Comparison of ENCODE assay signal across 8 cellular contexts in genomic region chr16:4936181-4936990, GRCh38. TPM values are rescaled to one million over a fixed set of nuclear protein-coding genes. Genes with fewer than 3 reads are reported as not detected.
DNase-seq lines count a peak whose midpoint lies in the region; ATAC-seq and TF ChIP-seq lines count a peak whose summit lies in the region.

No MANE protein-coding gene starts in this region.

- DNase-seq in GM10248 (ENCODE audit: extremely low spot score) (no peak), NCI-H2171 (lab: John Stamatoyannopoulos, UW) (peak; percentile 38), dorsolateral prefrontal cortex (no peak), mesothelial cell of epicardium (ENCODE audit: low spot score in 2 of 2, unreplicated experiment in 2 of 2) (peak in 1 of 2 experiments; percentile 46), Karpas-422 (no peak), NCI-H187 treated with DMSO at 0.1 percent for 48 hours (lab: John Stamatoyannopoulos, UW) (no peak)
- no peak for DNase-seq in stimulated activated naive CD4-positive, alpha-beta T cell (lab: John Stamatoyannopoulos, UW)

- H3K27ac Mint-ChIP-seq in mesothelial cell of epicardium = peak overlapping the region; percentile 89

- TF ChIP-seq CTCF in GM10248 (IDR thresholded peaks at IDR 0.05; ENCODE audit: control extremely low read depth, extremely low read depth, low read depth, missing control alignments) (peak; percentile 9), dorsolateral prefrontal cortex (IDR thresholded peaks at IDR 0.05 in 54 of 56, conservative IDR thresholded peaks at IDR 0.05 in 2 of 56; ENCODE audit: low read depth in 1 of 56, partially characterized antibody in 56 of 56) (peak in 3 of 56 donors; percentile 6 to 13 (median 11)), mesothelial cell of epicardium (IDR thresholded peaks at IDR 0.05; ENCODE audit: unreplicated experiment) (no peak)

- peaks cover 41% of the 10 kb centered on the region for H3K27me3 Mint-ChIP-seq in mesothelial cell of epicardium (ENCODE audit: low read depth)

- H3K27me3 ChIP-seq in dorsolateral prefrontal cortex (peaks cover 0 to 24% (median 8%) of the 10 kb centered on the region in 45 donors), Karpas-422 (ENCODE audit: low read length) (no peaks in the 10 kb centered on the region)

- intact Hi-C loops in dorsolateral prefrontal cortex (cut with DNase I) = no loop called here

- H3K4me1 Mint-ChIP-seq in mesothelial cell of epicardium = peaks cover 14% of the 10 kb centered on the region

- H3K27ac ChIP-seq in dorsolateral prefrontal cortex (peak overlapping the region in 1 of 59 donors; percentile 18), Karpas-422 (ENCODE audit: low read length) (no peak overlapping the region)

- POLR2A ChIA-PET in GM10248 (lab: Yijun Ruan, JAX) = no interaction called here

- H3K4me3 Mint-ChIP-seq in mesothelial cell of epicardium = peak overlapping the region; percentile 86

- no peaks in the 10 kb centered on the region for H3K9me2 ChIP-seq in Karpas-422 (replicated peaks; ENCODE audit: insufficient read depth, low read length)

- H3K9me3 ChIP-seq in Karpas-422 (ENCODE audit: low read length) = no peaks in the 10 kb centered on the region

- ATAC-seq in GM21619 (IDR thresholded peaks at IDR 0.05; ENCODE audit: unreplicated experiment) = no peak

- no peaks in the 10 kb centered on the region for H3K36me3 Mint-ChIP-seq in mesothelial cell of epicardium

- H3K79me2 ChIP-seq in Karpas-422 (ENCODE audit: low read length) = no peaks in the 10 kb centered on the region

- H3K4me1 ChIP-seq in Karpas-422 (ENCODE audit: low read length) = no peaks in the 10 kb centered on the region

- H3K4me2 ChIP-seq in Karpas-422 (ENCODE audit: low read depth, low read length, poor library complexity, severe bottlenecking) = no peak overlapping the region

- no peaks in the 10 kb centered on the region for H3K36me3 ChIP-seq in Karpas-422 (ENCODE audit: insufficient read depth, low read length)

- no peak overlapping the region for H2AFZ ChIP-seq in Karpas-422 (ENCODE audit: low read length)

- peak overlapping the region; percentile 2 to 71 (median 55) for H3K4me3 ChIP-seq in dorsolateral prefrontal cortex
- no peak overlapping the region for H3K4me3 ChIP-seq in Karpas-422 (ENCODE audit: low read length)

- no peaks in the 10 kb centered on the region for H3K9me3 Mint-ChIP-seq in mesothelial cell of epicardium

- CTCF ChIA-PET in GM10248 (lab: Yijun Ruan, JAX) = no interaction called here

- H3K9ac ChIP-seq in Karpas-422 (ENCODE audit: low read length) = no peak overlapping the region

- no peaks in the 10 kb centered on the region for H4K20me1 ChIP-seq in Karpas-422 (ENCODE audit: insufficient read depth, low read depth, low read length)

RNA-seq across cellular contexts. Expression of gene PPL, which starts 0.6 kb away (rescaled TPM):
- total RNA-seq in dorsolateral prefrontal cortex = 10 to 100 TPM in 115 of 120 experiments, 1 to 10 TPM in 5; 6.5 to 31.8 (median 19.5) TPM
- total RNA-seq in mesothelial cell of epicardium = 36.0 to 37.1 TPM (median 36.8 TPM) in 3 replicates
- total RNA-seq in Karpas-422 (2014; rRNA removed; shearing (Covaris generic); ENCODE audit: low replicate concordance) = not detected in 2 replicates

RNA-seq across cellular contexts. Expression of gene SEC14L5, which starts 21.7 kb away (rescaled TPM):
- total RNA-seq in dorsolateral prefrontal cortex = 100 to 1,000 TPM in 6 of 120 experiments, 10 to 100 TPM in 114; 34.5 to 145 (median 61.7) TPM
- total RNA-seq in mesothelial cell of epicardium = 0.09 to 0.13 TPM in 2 of 3 replicates, not detected in the other
- total RNA-seq in Karpas-422 (2014; rRNA removed; shearing (Covaris generic); ENCODE audit: low replicate concordance) = not detected in 2 replicates

Comparison
In these comparisons a context has a peak if more than half of its experiments do, and no peak if none do; other contexts are left out.
1. RNA of gene SEC14L5, which starts 21.7 kb away (total RNA-seq): 34.5 to 145 TPM in dorsolateral prefrontal cortex; 0.09 to 0.13 TPM in mesothelial cell of epicardium and not detected in Karpas-422; every median in the first group is over 10 times any median in the second.